In the genomic region with DNA sequence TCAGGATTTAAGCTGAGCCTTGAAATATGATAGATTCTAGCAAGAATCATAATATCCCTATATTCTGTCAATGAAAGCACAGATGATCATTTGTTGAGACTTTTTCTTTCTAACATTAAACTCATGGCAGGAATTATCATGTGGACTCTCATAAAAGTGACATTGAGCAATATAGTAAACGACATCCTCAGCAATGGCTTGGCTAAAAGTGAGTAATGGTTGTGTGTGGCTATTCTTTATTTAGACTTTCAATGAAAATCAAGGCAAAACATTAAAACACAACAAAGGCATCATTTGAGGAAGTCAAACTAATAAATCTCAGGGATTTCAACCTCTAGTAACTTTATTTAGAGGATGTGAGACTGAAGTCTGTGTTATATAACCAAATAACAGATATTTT, we compare ENCODE assay signal across 28 cellular contexts.
"Had no signal": no experiment of that assay in that cellular context is flagged by ENCODE, and none has a peak within 500 bp of the region (broad histone marks: within the 10 kb centered on the region; RNA-seq: fewer than 3 reads in every experiment).

No MANE protein-coding gene starts in this region.

- H3K9me3 Mint-ChIP-seq: activated naive CD4-positive, alpha-beta T cell treated with anti-CD3 and anti-CD28 coated beads for 36 hours; activated naive CD8-positive, alpha-beta T cell treated with anti-CD3 and anti-CD28 coated beads, Interleukin-2, amount 10 ng/mL, durations not matched to agents 7 days and 5 days; dendritic cell treated with granulocyte-macrophage colony-stimulating factor and Interleukin-4, amounts not matched to agents 40 ng/mL and 50 ng/mL, for 4 days; endodermal cell; T-helper 2 cell treated with Interferon-gamma antibody and Interleukin-4, amounts not matched to agents 5 μg/mL and 100 μg/mL, for 36 hours had no signal

- H3K4me1 ChIP-seq: esophagus squamous epithelium, right lobe of liver had no signal

- H3K4me3 Mint-ChIP-seq: activated naive CD4-positive, alpha-beta T cell treated with anti-CD3 and anti-CD28 coated beads for 36 hours; activated naive CD8-positive, alpha-beta T cell treated with anti-CD3 and anti-CD28 coated beads, Interleukin-2, amount 10 ng/mL, durations not matched to agents 7 days and 5 days; dendritic cell treated with granulocyte-macrophage colony-stimulating factor and Interleukin-4, amounts not matched to agents 40 ng/mL and 50 ng/mL, for 4 days; endodermal cell; natural killer cell treated with Interleukin-12 subunit alpha and Interleukin-12 subunit beta and Interleukin-15 and Interleukin-18, amount 100 ng/mL, for 72 hours; T-helper 2 cell treated with Interferon-gamma antibody and Interleukin-4, amounts not matched to agents 5 μg/mL and 100 μg/mL, for 36 hours had no signal

- H3K4me1 Mint-ChIP-seq: activated naive CD8-positive, alpha-beta T cell treated with anti-CD3 and anti-CD28 coated beads, Interleukin-2, amount 10 ng/mL, durations not matched to agents 7 days and 5 days had no signal

- H3K27ac ChIP-seq: brain microvascular endothelial cell, epithelial cell of prostate, esophagus squamous epithelium, right lobe of liver, thoracic aorta, VCaP had no signal

- ATAC-seq: activated CD4-positive, CD25-positive, alpha-beta regulatory T cell treated with anti-CD3 and anti-CD28 coated beads, Interleukin-2, amount 50 U/mL, for 24 hours; left cardiac atrium; left ventricle myocardium superior; mucosa of descending colon; natural killer cell treated with Interleukin-12 subunit alpha and Interleukin-12 subunit beta and Interleukin-15 and Interleukin-18, amount 100 ng/mL, for 72 hours; right lobe of liver; stimulated activated naive CD8-positive, alpha-beta T cell treated with anti-CD3 and anti-CD28 coated beads, Interleukin-15, Interleukin-2, amounts not matched to agents 100 U/mL and 50 U/mL, for 24 hours had no signal

- H3K36me3 ChIP-seq: brain microvascular endothelial cell, esophagus squamous epithelium, right lobe of liver, thoracic aorta had no signal

- H3K27ac Mint-ChIP-seq: activated naive CD4-positive, alpha-beta T cell treated with anti-CD3 and anti-CD28 coated beads for 36 hours; activated naive CD8-positive, alpha-beta T cell treated with anti-CD3 and anti-CD28 coated beads, Interleukin-2, amount 10 ng/mL, durations not matched to agents 7 days and 5 days; dendritic cell treated with granulocyte-macrophage colony-stimulating factor and Interleukin-4, amounts not matched to agents 40 ng/mL and 50 ng/mL, for 4 days; endodermal cell; natural killer cell treated with Interleukin-12 subunit alpha and Interleukin-12 subunit beta and Interleukin-15 and Interleukin-18, amount 100 ng/mL, for 72 hours; T-helper 2 cell treated with Interferon-gamma antibody and Interleukin-4, amounts not matched to agents 5 μg/mL and 100 μg/mL, for 36 hours had no signal

- H3K36me3 Mint-ChIP-seq: activated naive CD8-positive, alpha-beta T cell treated with anti-CD3 and anti-CD28 coated beads, Interleukin-2, amount 10 ng/mL, durations not matched to agents 7 days and 5 days; natural killer cell treated with Interleukin-12 subunit alpha and Interleukin-12 subunit beta and Interleukin-15 and Interleukin-18, amount 100 ng/mL, for 72 hours had no signal

- DNase-seq: activated CD4-positive, alpha-beta T cell treated with anti-CD3 and anti-CD28 coated beads for 48 hours; activated CD4-positive, alpha-beta T cell treated with anti-CD3 and anti-CD28 coated beads, Interleukin-2, amount 50 U/mL, for 48 hours; activated CD8-positive, alpha-beta memory T cell treated with anti-CD3 and anti-CD28 coated beads for 24 hours; activated effector memory CD4-positive, alpha-beta T cell treated with anti-CD3 and anti-CD28 coated beads, Interleukin-2, amount 50 U/mL, for 16 hours; activated naive CD4-positive, alpha-beta T cell treated with anti-CD3 and anti-CD28 coated beads for 36 hours; activated naive CD8-positive, alpha-beta T cell treated with anti-CD3 and anti-CD28 coated beads, Interleukin-2, amount 10 ng/mL, durations not matched to agents 7 days and 5 days; brain microvascular endothelial cell; caudate nucleus; endodermal cell; esophagus squamous epithelium; head of caudate nucleus; hippocampal formation; left cardiac atrium; left ventricle myocardium superior; mucosa of descending colon; right lobe of liver; stimulated activated CD4-positive, alpha-beta T cell treated with anti-CD3 and anti-CD28 coated beads, Interleukin-12 subunit alpha, Interleukin-12 subunit beta, amount 100 ng/mL, for 4 hours; stimulated activated CD4-positive, alpha-beta T cell treated with anti-CD3 and anti-CD28 coated beads, Interleukin-4, amount 100 ng/mL, for 1 hour; stimulated activated naive CD8-positive, alpha-beta T cell treated with anti-CD3 and anti-CD28 coated beads, Interleukin-15, Interleukin-2, amounts not matched to agents 100 U/mL and 50 U/mL, for 24 hours; T-helper 1 cell; trophoblast cell had no signal

- H3K4me3 ChIP-seq: esophagus squamous epithelium, mucosa of descending colon, right lobe of liver, thoracic aorta had no signal

- H3K27me3 ChIP-seq: brain microvascular endothelial cell, esophagus squamous epithelium, right lobe of liver had no signal

- H3K9me3 ChIP-seq: esophagus squamous epithelium, mucosa of descending colon, right lobe of liver, thoracic aorta had no signal

- H3K27me3 Mint-ChIP-seq: activated naive CD8-positive, alpha-beta T cell treated with anti-CD3 and anti-CD28 coated beads, Interleukin-2, amount 10 ng/mL, durations not matched to agents 7 days and 5 days; dendritic cell treated with granulocyte-macrophage colony-stimulating factor and Interleukin-4, amounts not matched to agents 40 ng/mL and 50 ng/mL, for 4 days; natural killer cell treated with Interleukin-12 subunit alpha and Interleukin-12 subunit beta and Interleukin-15 and Interleukin-18, amount 100 ng/mL, for 72 hours had no signal
